In genomic region chr17:8186787-8187516, GRCh38 we compare ENCODE assay signal across 1 cellular context.
TF ChIP-seq lines count a peak whose summit lies in the region.

No MANE protein-coding gene starts in this region.

TF ChIP-seq in HepG2, 621 proteins besides CTCF, POLR2A, EP300 and RAD21 (continued from another document and continues in another):
- TF ChIP-seq TFDP1 (CRISPR knock-in tag; IDR thresholded peaks at IDR 0.05; ENCODE audit: borderline replicate concordance) (no peak), CREM (IDR thresholded peaks at IDR 0.05) (no peak), CREM (CRISPR knock-in tag; IDR thresholded peaks at IDR 0.05) (no peak), ZNF496 (CRISPR knock-in tag; IDR thresholded peaks at IDR 0.05; ENCODE audit: insufficient replicate concordance) (no peak), ZKSCAN5 (CRISPR knock-in tag; IDR thresholded peaks at IDR 0.05) (no peak), ZBTB1 (CRISPR knock-in tag; IDR thresholded peaks at IDR 0.05; ENCODE audit: borderline replicate concordance) (no peak), ZNF256 (CRISPR knock-in tag; conservative IDR thresholded peaks at IDR 0.05) (no peak), ZBTB38 (CRISPR knock-in tag; IDR thresholded peaks at IDR 0.05) (no peak), XBP1 (CRISPR knock-in tag; IDR thresholded peaks at IDR 0.05) (peak; percentile 83; the same call in 1 of the 2 replicates), XRCC5 (optimal IDR thresholded peaks at IDR 0.05; ENCODE audit: low read length) (no peak), ZEB1 (IDR thresholded peaks at IDR 0.05; ENCODE audit: insufficient replicate concordance, low read depth) (peak; percentile 58), KIAA2018 (CRISPR knock-in tag; IDR thresholded peaks at IDR 0.05; ENCODE audit: borderline replicate concordance) (no peak; the same call in 1 of the 2 replicates), BCL6 (CRISPR knock-in tag; IDR thresholded peaks at IDR 0.05) (peak; percentile 49; the same call in 1 of the 2 replicates), AKNA (CRISPR knock-in tag; IDR thresholded peaks at IDR 0.05; ENCODE audit: borderline replicate concordance) (no peak), U2AF1 (optimal IDR thresholded peaks at IDR 0.05; ENCODE audit: low read depth, low read length) (no peak), ZNF605 (CRISPR knock-in tag; IDR thresholded peaks at IDR 0.05) (no peak; the same call in 1 of the 2 replicates), RBAK (CRISPR knock-in tag; IDR thresholded peaks at IDR 0.05) (0 out of 2 replicates have a peak, but pooled peaks have one; percentile 32), ZNF816 (CRISPR knock-in tag; IDR thresholded peaks at IDR 0.05; ENCODE audit: borderline replicate concordance) (no peak; the same call in 1 of the 2 replicates), ZMAT5 (CRISPR knock-in tag; IDR thresholded peaks at IDR 0.05; ENCODE audit: borderline replicate concordance, low read depth) (no peak), PRPF4 (IDR thresholded peaks at IDR 0.05; ENCODE audit: low read depth, low read length, poor library complexity, severe bottlenecking) (peak; percentile 90), ZNF101 (CRISPR knock-in tag; IDR thresholded peaks at IDR 0.05; ENCODE audit: borderline replicate concordance, low read depth) (no peak), HNRNPK (IDR thresholded peaks at IDR 0.05; ENCODE audit: low read depth, low read length, poor library complexity, severe bottlenecking) (no peak), AHDC1 (CRISPR knock-in tag; IDR thresholded peaks at IDR 0.05; ENCODE audit: borderline replicate concordance) (no peak), KMT2A (CRISPR knock-in tag; IDR thresholded peaks at IDR 0.05) (no peak; the same call in none of the 2 replicates), MED8 (CRISPR knock-in tag; IDR thresholded peaks at IDR 0.05; ENCODE audit: insufficient replicate concordance) (peak; percentile 34), ZUFSP (CRISPR knock-in tag; IDR thresholded peaks at IDR 0.05; ENCODE audit: borderline replicate concordance) (no peak), ZNF362 (CRISPR knock-in tag; IDR thresholded peaks at IDR 0.05; ENCODE audit: borderline replicate concordance) (peak; percentile 54; the same call in 1 of the 2 replicates), MAFF (IDR thresholded peaks at IDR 0.05; ENCODE audit: low read depth, low read length) (0 out of 2 replicates have a peak, but pooled peaks have one; percentile 0), GPN1 (CRISPR knock-in tag; IDR thresholded peaks at IDR 0.05; ENCODE audit: borderline replicate concordance) (no peak), GABPA (IDR thresholded peaks at IDR 0.05; ENCODE audit: low read depth, low read length) (no peak), GABPA (CRISPR knock-in tag; IDR thresholded peaks at IDR 0.05; ENCODE audit: low read depth) (peak; percentile 79), NFIB (CRISPR knock-in tag; IDR thresholded peaks at IDR 0.05; ENCODE audit: borderline replicate concordance) (no peak), MEIS1 (CRISPR knock-in tag; IDR thresholded peaks at IDR 0.05; ENCODE audit: borderline replicate concordance) (0 out of 2 replicates have a peak, but pooled peaks have one; percentile 16)
